In the genomic region with DNA sequence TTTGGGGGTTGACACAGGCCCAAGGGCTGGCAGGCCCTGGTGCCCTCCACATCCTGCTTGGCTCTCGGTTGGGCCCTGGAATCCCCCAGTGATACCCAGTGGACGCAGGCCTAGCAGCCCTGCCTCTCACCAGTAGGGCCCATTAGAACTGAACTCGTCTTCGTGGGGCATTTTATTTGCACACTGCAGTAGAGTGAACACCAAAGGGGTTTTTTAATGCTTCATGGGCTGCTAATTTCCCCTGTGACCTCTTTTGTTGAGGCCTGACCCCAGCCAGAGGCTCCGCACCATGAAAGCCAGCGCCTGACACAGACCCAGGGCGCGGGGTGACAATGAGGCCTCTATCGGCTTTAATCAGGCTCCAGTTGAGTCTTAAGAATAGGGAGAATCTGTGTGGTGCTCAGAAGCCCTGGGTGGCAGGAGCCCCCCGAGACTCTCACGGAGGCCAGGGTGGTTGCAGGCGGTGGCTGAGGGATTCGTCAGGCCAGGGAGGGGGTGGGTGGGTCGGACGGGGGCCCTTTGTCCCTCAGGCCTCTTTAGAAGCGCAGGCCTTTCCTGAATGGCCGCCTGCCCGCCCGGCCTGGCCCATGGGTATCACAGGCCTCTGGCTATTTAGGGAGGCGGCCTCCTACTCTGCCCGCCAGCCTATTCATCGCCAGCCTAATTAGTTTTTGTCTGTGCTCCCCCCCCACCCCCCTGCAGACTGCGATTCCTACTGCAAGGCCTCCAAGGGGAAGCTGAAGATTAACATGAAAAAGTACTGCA, we compare ENCODE assay signal across 17 cellular contexts.
DNase-seq lines count a peak whose midpoint lies in the region; ATAC-seq and TF ChIP-seq lines count a peak whose summit lies in the region.
"Had no signal": no experiment of that assay in that cellular context is flagged by ENCODE, and none has a peak within 500 bp of the region (broad histone marks: within the 10 kb centered on the region; RNA-seq: fewer than 3 reads in every experiment).

No MANE protein-coding gene starts in this region.

- BruUV-seq in PC-9 (replicated peaks; lab: Mats Ljungman, UMichigan), result no TSS peak

- H3K4ac ChIP-seq in neuronal stem cell (ENCODE audit: low read length), result no peak overlapping the region

- intact Hi-C loops in Right ventricle myocardium inferior (cut with DNase I) (no loop called here), esophagus muscularis mucosa (cut with DNase I) (no loop called here), colonic mucosa (cut with DNase I) (no loop called here), PC-9 (cut with micrococcal nuclease; ENCODE audit: unreplicated experiment) (no loop called here)

- CTCF ChIA-PET in PC-9 (lab: Charles Lee), result no interaction called here

- TF ChIP-seq CTCF in right atrium auricular region (IDR thresholded peaks at IDR 0.05), result no peak
- no peak for TF ChIP-seq CTCF in esophagus muscularis mucosa (IDR thresholded peaks at IDR 0.05)
- TF ChIP-seq CTCF in colonic mucosa (IDR thresholded peaks at IDR 0.05), result no peak
- no peak for TF ChIP-seq CTCF in PC-9 (conservative IDR thresholded peaks at IDR 0.05)

- TF ChIP-seq POLR2A in esophagus muscularis mucosa (IDR thresholded peaks at IDR 0.05; ENCODE audit: low read depth), result no peak

- H3K4me1 ChIP-seq in right atrium auricular region, result peaks cover 0 to 15% of the 10 kb centered on the region in 2 donors
- H3K4me1 ChIP-seq in esophagus muscularis mucosa, result peaks cover 5 to 70% (median 56%) of the 10 kb centered on the region in 4 donors
- H3K4me1 ChIP-seq in neuronal stem cell (ENCODE audit: control insufficient read depth in 2 of 2, insufficient read depth in 1 of 2, low read depth in 1 of 2, low read length in 2 of 2), result peaks cover 23 to 39% of the 10 kb centered on the region in 2 donors
- H3K4me1 ChIP-seq in colonic mucosa, result no peaks in the 10 kb centered on the region
- H3K4me1 ChIP-seq in PC-9 (replicated peaks; ENCODE audit: insufficient read depth), result peaks cover 11% of the 10 kb centered on the region

- no peak overlapping the region for H2BK120ac ChIP-seq in neuronal stem cell (ENCODE audit: low read depth, low read length)

- POLR2A ChIA-PET in PC-9 (lab: Charles Lee; ENCODE audit: unreplicated experiment), result no interaction called here

- H4K20me1 ChIP-seq in PC-9 (ENCODE audit: insufficient read depth), result no peaks in the 10 kb centered on the region

- no peak overlapping the region for H3K23ac ChIP-seq in neuronal stem cell (ENCODE audit: low read depth, low read length, poor library complexity)

- no peaks in the 10 kb centered on the region for H3K79me1 ChIP-seq in neuronal stem cell (ENCODE audit: low read depth, low read length)

- no peak overlapping the region for H2BK15ac ChIP-seq in neuronal stem cell (ENCODE audit: low read length)

- no peak overlapping the region for H2BK5ac ChIP-seq in neuronal stem cell (ENCODE audit: low read length)

- H3K4me2 ChIP-seq in neuronal stem cell (ENCODE audit: insufficient read depth, low read length, poor library complexity, severe bottlenecking) (peak overlapping the region; percentile 50), PC-9 (no peak overlapping the region)

- H3F3A ChIP-seq in PC-9 (ENCODE audit: insufficient read depth, low read depth), result no peaks in the 10 kb centered on the region

- H3K27ac ChIP-seq in right atrium auricular region, result no peak overlapping the region
- H3K27ac ChIP-seq in esophagus muscularis mucosa (replicated peaks in 1 of 4), result peak overlapping the region; percentile 34 to 83 (median 78)
- peak overlapping the region; percentile 56 for H3K27ac ChIP-seq in neuronal stem cell (replicated peaks; ENCODE audit: low read length)
- no peak overlapping the region for H3K27ac ChIP-seq in colonic mucosa
- H3K27ac ChIP-seq in PC-9, result no peak overlapping the region
- H3K27ac ChIP-seq: 22Rv1, GM23248 had no signal

- H3K9me2 ChIP-seq in PC-9 (ENCODE audit: insufficient read depth), result no peaks in the 10 kb centered on the region

- WGBS in esophagus muscularis mucosa, result 94% methylated on average over 22 of the region's 23 CpGs
- no CpG with 5 or more reads among the region's 23 CpGs for WGBS in neuronal stem cell (ENCODE audit: extremely low coverage in 2 of 2, insufficient read length in 2 of 2, insufficient replicate concordance in 1 of 2), 2 donors

- H3K27me3 ChIP-seq in right atrium auricular region, result no peaks in the 10 kb centered on the region
- no peaks in the 10 kb centered on the region for H3K27me3 ChIP-seq in esophagus muscularis mucosa
- peaks cover 0 to 52% (median 17%) of the 10 kb centered on the region in 3 experiments for H3K27me3 ChIP-seq in neuronal stem cell (ENCODE audit: control insufficient read depth in 3 of 3, insufficient read depth in 3 of 3, low read depth in 1 of 3, low read length in 3 of 3)
- no peaks in the 10 kb centered on the region for H3K27me3 ChIP-seq in colonic mucosa
- no peaks in the 10 kb centered on the region for H3K27me3 ChIP-seq in PC-9 (ENCODE audit: insufficient read depth, low read depth)

- H4K91ac ChIP-seq in neuronal stem cell (ENCODE audit: low read depth, low read length, poor library complexity), result no peak overlapping the region

- no peak overlapping the region for H2BK12ac ChIP-seq in neuronal stem cell (ENCODE audit: low read length)

- H2AFZ ChIP-seq in neuronal stem cell (ENCODE audit: low read length), result peak overlapping the region; percentile 68
- no peak overlapping the region for H2AFZ ChIP-seq in PC-9
- H2AFZ ChIP-seq: GM23248 had no signal

- peak overlapping the region; percentile 80 for H3K18ac ChIP-seq in neuronal stem cell (ENCODE audit: low read length)

- H2AK5ac ChIP-seq in neuronal stem cell (ENCODE audit: low read depth, low read length), result no peak overlapping the region

- no peaks in the 10 kb centered on the region for H3K79me2 ChIP-seq in PC-9 (ENCODE audit: low read depth)

- no peak overlapping the region for H3K4me3 ChIP-seq in right atrium auricular region
- H3K4me3 ChIP-seq in esophagus muscularis mucosa, result no peak overlapping the region
- peak overlapping the region in 1 of 2 donors; percentile 7 for H3K4me3 ChIP-seq in neuronal stem cell (ENCODE audit: low read length in 2 of 2)
- H3K4me3 ChIP-seq in colonic mucosa, result no peak overlapping the region
- H3K4me3 ChIP-seq in PC-9, result no peak overlapping the region
- H3K4me3 ChIP-seq: GM23248 had no signal

- H3K36me3 ChIP-seq in right atrium auricular region, result peaks cover 9% of the 10 kb centered on the region
- H3K36me3 ChIP-seq in esophagus muscularis mucosa, result peaks cover 0 to 17% (median 6%) of the 10 kb centered on the region in 4 donors
- H3K36me3 ChIP-seq in neuronal stem cell (replicated peaks in 1 of 2; ENCODE audit: control insufficient read depth in 2 of 2, insufficient read depth in 2 of 2, low read length in 2 of 2), result no peaks in the 10 kb centered on the region
- no peaks in the 10 kb centered on the region for H3K36me3 ChIP-seq in colonic mucosa
- no peaks in the 10 kb centered on the region for H3K36me3 ChIP-seq in PC-9 (ENCODE audit: low read depth)

- ATAC-seq in Right ventricle myocardium inferior, result no peak
- ATAC-seq: CD8-positive, alpha-beta T cell; SK-N-SH treated with all-trans-retinoic acid at 6 μM for 48 hours had no signal

- no peak overlapping the region for H4K8ac ChIP-seq in neuronal stem cell (ENCODE audit: low read depth, low read length)

- H3K9me3 ChIP-seq in right atrium auricular region (peaks cover 0 to 9% of the 10 kb centered on the region in 2 donors), esophagus muscularis mucosa (peaks cover 0 to 6% (median 3%) of the 10 kb centered on the region in 4 donors), neuronal stem cell (replicated peaks in 1 of 2; ENCODE audit: control insufficient read depth in 2 of 2, insufficient read depth in 1 of 2, low read depth in 1 of 2, low read length in 2 of 2) (peaks cover 6 to 9% of the 10 kb centered on the region in 2 donors), colonic mucosa (no peaks in the 10 kb centered on the region), PC-9 (ENCODE audit: insufficient read depth, low read depth) (no peaks in the 10 kb centered on the region)

- TF ChIP-seq EP300 in esophagus muscularis mucosa (IDR thresholded peaks at IDR 0.05), result no peak

- H3K9ac ChIP-seq in neuronal stem cell (ENCODE audit: low read depth, low read length, poor library complexity) (no peak overlapping the region), colonic mucosa (ENCODE audit: low read depth in 2 of 2, low read length in 2 of 2) (no peak overlapping the region)
- H3K9ac ChIP-seq: GM23248 had no signal

- DNase-seq in Right ventricle myocardium inferior (ENCODE audit: missing footprints), result peak; percentile 17
- no peak for DNase-seq in right atrium auricular region (ENCODE audit: low spot score)
- DNase-seq in esophagus muscularis mucosa (ENCODE audit: extremely low spot score), result no peak
- peak; percentile 90 for DNase-seq in neuronal stem cell (ENCODE audit: low spot score)
- no peak for DNase-seq in hippocampal formation (lab: John Stamatoyannopoulos, UW)
- no peak for DNase-seq in colonic mucosa
- DNase-seq in NCI-H187 treated with DMSO at 0.1 percent for 48 hours (lab: John Stamatoyannopoulos, UW), result no peak
- no peak for DNase-seq in PC-9
- DNase-seq: CD8-positive, alpha-beta T cell; GM23248; KG1; NCI-H1417 treated with DMSO at 0.1 percent for 48 hours; NCI-H2081; NCI-H510A treated with DMSO at 0.1 percent for 48 hours; SHP77 had no signal

- no peak overlapping the region for H3K14ac ChIP-seq in neuronal stem cell (ENCODE audit: low read length)

Comparison
In these comparisons a context has a peak if more than half of its experiments do, and no peak if none do; other contexts are left out.
1. DNase-seq: peak in Right ventricle myocardium inferior (single experiment) and neuronal stem cell (single experiment); none in right atrium auricular region (single experiment), esophagus muscularis mucosa (single experiment), hippocampal formation (0 of 2), colonic mucosa (single experiment), NCI-H187 treated with DMSO at 0.1 percent for 48 hours (single experiment) and PC-9 (0 of 2).
2. H3K27ac ChIP-seq: peak in esophagus muscularis mucosa (4 of 4) and neuronal stem cell (single experiment); none in right atrium auricular region (0 of 2), colonic mucosa (single experiment) and PC-9 (single experiment).